8 cellular contexts compared by ENCODE assay signal in genomic region chr11:122202951-122203456, GRCh38.
DNase-seq lines count a peak whose midpoint lies in the region; ATAC-seq and TF ChIP-seq lines count a peak whose summit lies in the region.

No MANE protein-coding gene starts in this region.

- H3K36me3 ChIP-seq in gastroesophageal sphincter: no peaks in the 10 kb centered on the region
- no peaks in the 10 kb centered on the region for H3K36me3 ChIP-seq in urinary bladder (ENCODE audit: insufficient read depth)

- no peak for TF ChIP-seq POLR2A in gastroesophageal sphincter (IDR thresholded peaks at IDR 0.05)

- TF ChIP-seq CTCF in gastroesophageal sphincter (IDR thresholded peaks at IDR 0.05): peak; percentile 96 to 100 (median 98)

- intact Hi-C loops in activated T-helper 1 cell treated with anti-CD3 and anti-CD28 coated beads, Interleukin-12 subunit alpha, Interleukin-12 subunit beta, Interleukin-2, Interleukin-4 antibody, amounts not matched to agents 30 ng/mL and 10 ng/mL and 1 ng/mL, durations not matched to agents 14 hours and 24 hours and 36 hours (cut with micrococcal nuclease): loop anchor here (1.0 kb wide), 1 partner anchor 547 kb away; no protein-coding TSS in a partner anchor

- no peaks in the 10 kb centered on the region for H3K27me3 ChIP-seq in gastroesophageal sphincter

- H3K4me3 Mint-ChIP-seq in activated T-helper 1 cell treated with anti-CD3 and anti-CD28 coated beads, Interleukin-12 subunit alpha, Interleukin-12 subunit beta, Interleukin-2, Interleukin-4 antibody, amounts not matched to agents 30 ng/mL and 10 ng/mL and 1 ng/mL, durations not matched to agents 14 hours and 24 hours and 36 hours: no peak overlapping the region

- H3K27me3 Mint-ChIP-seq in activated T-helper 1 cell treated with anti-CD3 and anti-CD28 coated beads, Interleukin-12 subunit alpha, Interleukin-12 subunit beta, Interleukin-2, Interleukin-4 antibody, amounts not matched to agents 30 ng/mL and 10 ng/mL and 1 ng/mL, durations not matched to agents 14 hours and 24 hours and 36 hours (ENCODE audit: insufficient read depth): peaks cover 11% of the 10 kb centered on the region

- H3K27ac ChIP-seq in gastroesophageal sphincter (peak overlapping the region; percentile 36 to 80 (median 78)), urinary bladder (ENCODE audit: low read depth) (no peak overlapping the region)

- peak overlapping the region; percentile 33 to 55 for H3K4me3 ChIP-seq in gastroesophageal sphincter
- H3K4me3 ChIP-seq in urinary bladder (ENCODE audit: low read depth, low read length): peak overlapping the region; percentile 35

- no peak for TF ChIP-seq EP300 in gastroesophageal sphincter (IDR thresholded peaks at IDR 0.05)

- H3K36me3 Mint-ChIP-seq in activated T-helper 1 cell treated with anti-CD3 and anti-CD28 coated beads, Interleukin-12 subunit alpha, Interleukin-12 subunit beta, Interleukin-2, Interleukin-4 antibody, amounts not matched to agents 30 ng/mL and 10 ng/mL and 1 ng/mL, durations not matched to agents 14 hours and 24 hours and 36 hours (ENCODE audit: low read depth): no peaks in the 10 kb centered on the region

- H3K4me1 Mint-ChIP-seq in activated T-helper 1 cell treated with anti-CD3 and anti-CD28 coated beads, Interleukin-12 subunit alpha, Interleukin-12 subunit beta, Interleukin-2, Interleukin-4 antibody, amounts not matched to agents 30 ng/mL and 10 ng/mL and 1 ng/mL, durations not matched to agents 14 hours and 24 hours and 36 hours (ENCODE audit: low read depth): no peaks in the 10 kb centered on the region

- DNase-seq in NCI-H748 (lab: John Stamatoyannopoulos, UW; ENCODE audit: unreplicated experiment) (peak; percentile 13), NCI-H748 treated with DMSO at 0.1 percent for 48 hours (lab: John Stamatoyannopoulos, UW) (no peak), NCI-H345 treated with DMSO at 0.1 percent for 48 hours (lab: John Stamatoyannopoulos, UW; ENCODE audit: unreplicated experiment) (peak; percentile 29), occipital lobe (lab: John Stamatoyannopoulos, UW) (peak; percentile 51)
- peak; percentile 4 for DNase-seq in activated T-helper 1 cell treated with anti-CD3 and anti-CD28 coated beads, Interleukin-12 subunit alpha, Interleukin-12 subunit beta, Interleukin-2, Interleukin-4 antibody, amounts not matched to agents 30 ng/mL and 10 ng/mL and 1 ng/mL, durations not matched to agents 14 hours and 24 hours and 36 hours (ENCODE audit: low spot score)

- peak; percentile 54 for ATAC-seq in HG02588 (IDR thresholded peaks at IDR 0.05; ENCODE audit: unreplicated experiment)
- ATAC-seq in gastroesophageal sphincter: peak; percentile 88

- H3K4me1 ChIP-seq in gastroesophageal sphincter: peaks cover 9 to 73% (median 17%) of the 10 kb centered on the region in 3 donors
- H3K4me1 ChIP-seq in urinary bladder (ENCODE audit: insufficient read depth): no peaks in the 10 kb centered on the region

- no peak overlapping the region for H3K27ac Mint-ChIP-seq in activated T-helper 1 cell treated with anti-CD3 and anti-CD28 coated beads, Interleukin-12 subunit alpha, Interleukin-12 subunit beta, Interleukin-2, Interleukin-4 antibody, amounts not matched to agents 30 ng/mL and 10 ng/mL and 1 ng/mL, durations not matched to agents 14 hours and 24 hours and 36 hours

- H3K9me3 ChIP-seq in gastroesophageal sphincter: no peaks in the 10 kb centered on the region

- no peaks in the 10 kb centered on the region for H3K9me3 Mint-ChIP-seq in activated T-helper 1 cell treated with anti-CD3 and anti-CD28 coated beads, Interleukin-12 subunit alpha, Interleukin-12 subunit beta, Interleukin-2, Interleukin-4 antibody, amounts not matched to agents 30 ng/mL and 10 ng/mL and 1 ng/mL, durations not matched to agents 14 hours and 24 hours and 36 hours

- 0 to 21% methylated on average over 11 of the region's 19 CpGs for WGBS in gastroesophageal sphincter (ENCODE audit: low coverage in 1 of 2), 2 donors
- 13% methylated on average over 19 of the region's 19 CpGs for WGBS in urinary bladder
